1 cellular context compared by ENCODE assay signal in genomic region chr11:111870113-111870512, GRCh38.
TF ChIP-seq lines count a peak whose summit lies in the region.

No MANE protein-coding gene starts in this region.

TF ChIP-seq in HCT116, 20 proteins besides CTCF, POLR2A, EP300 and RAD21:
- TF ChIP-seq EZH2 (IDR thresholded peaks at IDR 0.05): no peak
- no peak for TF ChIP-seq SRF (IDR thresholded peaks at IDR 0.05; ENCODE audit: low read depth)
- no peak for TF ChIP-seq ZNF274 (IDR thresholded peaks at IDR 0.05; ENCODE audit: low read depth, low read length)
- TF ChIP-seq EZH2phosphoT487 (IDR thresholded peaks at IDR 0.05; ENCODE audit: borderline replicate concordance): no peak
- no peak for TF ChIP-seq TCF7L2 (IDR thresholded peaks at IDR 0.05; ENCODE audit: borderline replicate concordance, extremely low read depth, insufficient read depth, insufficient read length)
- TF ChIP-seq CEBPB (IDR thresholded peaks at IDR 0.05; ENCODE audit: low read depth): no peak
- TF ChIP-seq MAX (IDR thresholded peaks at IDR 0.05): no peak
- TF ChIP-seq POLR2AphosphoS5 (IDR thresholded peaks at IDR 0.05; ENCODE audit: low read depth, low read length): no peak
- no peak for TF ChIP-seq CBX3 (IDR thresholded peaks at IDR 0.05; ENCODE audit: low read depth)
- TF ChIP-seq ZFX (IDR thresholded peaks at IDR 0.05): no peak
- no peak for TF ChIP-seq SIN3A (IDR thresholded peaks at IDR 0.05; ENCODE audit: low read depth)
- TF ChIP-seq REST (IDR thresholded peaks at IDR 0.05; ENCODE audit: low read depth): no peak
- TF ChIP-seq JUND (IDR thresholded peaks at IDR 0.05): no peak
TF ChIP-seq in HCT116: peak in this region for 0.
